18 cellular contexts compared by ENCODE assay signal in the genomic region with DNA sequence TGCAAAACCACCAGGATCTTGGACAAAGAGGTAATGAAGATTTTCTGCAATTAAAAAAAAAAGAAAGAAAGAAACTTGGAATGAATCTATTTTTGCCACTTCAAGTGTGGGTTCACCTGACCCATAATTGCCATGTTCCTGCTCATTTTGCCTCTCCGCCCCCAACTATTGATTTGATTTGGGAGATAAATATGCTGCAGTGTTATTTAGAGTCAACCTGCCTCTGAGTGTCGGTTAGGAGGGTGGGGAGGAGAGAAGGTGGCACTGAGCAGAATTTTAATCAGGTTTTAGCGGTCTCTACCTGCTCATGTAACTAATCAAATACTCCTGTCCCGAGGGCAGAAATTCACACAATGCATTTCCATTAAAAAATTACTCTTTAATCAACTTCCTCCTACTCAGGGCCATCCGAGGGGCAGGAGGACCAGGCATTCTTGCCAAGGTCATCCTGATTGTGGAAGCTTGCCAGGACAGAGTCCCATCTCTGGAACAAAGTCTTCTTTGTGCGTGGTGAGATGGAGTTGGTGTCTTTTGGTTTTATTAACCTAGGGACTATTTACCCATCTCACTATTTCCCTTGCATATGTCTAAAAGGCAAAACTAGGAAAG.
A peak's percentile ranks its signal among the peaks of the same experiment; 100 is the strongest.
DNase-seq lines count a peak whose midpoint lies in the region; ATAC-seq, FAIRE-seq and TF ChIP-seq lines count a peak whose summit lies in the region.
"Had no signal": no experiment of that assay in that cellular context is flagged by ENCODE, and none has a peak within 500 bp of the region (broad histone marks: within the 10 kb centered on the region; RNA-seq: fewer than 3 reads in every experiment).

No MANE protein-coding gene starts in this region.

- H3K4me2 ChIP-seq in HepG2 (ENCODE audit: low read depth, low read length) (peak overlapping the region; percentile 32), osteoblast (ENCODE audit: insufficient read depth, low read length) (no peak overlapping the region)
- H3K4me2 ChIP-seq: GM23338 had no signal

- H3K79me2 ChIP-seq in HepG2 (ENCODE audit: insufficient read depth, low read length): no peaks in the 10 kb centered on the region
- H3K79me2 ChIP-seq in osteoblast (ENCODE audit: insufficient read depth, low read length): no peaks in the 10 kb centered on the region

- H3K4me1 Mint-ChIP-seq in Calu3 (ENCODE audit: low read depth, unreplicated experiment) (peaks cover 17% of the 10 kb centered on the region), progenitor cell of endocrine pancreas (ENCODE audit: low read depth) (peaks cover 7% of the 10 kb centered on the region)

- no peak overlapping the region for H3K9ac ChIP-seq in HepG2 (ENCODE audit: insufficient read depth, low read depth, low read length)

- H3K4me3 Mint-ChIP-seq in Calu3 (ENCODE audit: low read depth, unreplicated experiment) (no peak overlapping the region), progenitor cell of endocrine pancreas (ENCODE audit: low read depth) (no peak overlapping the region)
- H3K4me3 Mint-ChIP-seq: GM23338 had no signal

- 5% methylated on average over 6 of the region's 6 CpGs for WGBS in HepG2 (ENCODE audit: low lambda C conversion rate)

- H3K4me1 ChIP-seq in HepG2 (ENCODE audit: insufficient read depth, low read length) (peaks cover 20% of the 10 kb centered on the region), osteoblast (ENCODE audit: insufficient read depth, low read length) (peaks cover 15% of the 10 kb centered on the region)
- H3K4me1 ChIP-seq: Peyer's patch had no signal

- intact Hi-C loops in Calu3 (cut with micrococcal nuclease; ENCODE audit: unreplicated experiment) (loop anchor here (10.0 kb wide), 1 partner anchor 106 kb away; no protein-coding TSS in a partner anchor), HepG2 (cut with micrococcal nuclease; ENCODE audit: unreplicated experiment) (no loop called here), sciatic nerve (cut with DNase I) (no loop called here)

- H3K27ac Mint-ChIP-seq in Calu3 (ENCODE audit: unreplicated experiment): no peak overlapping the region
- H3K27ac Mint-ChIP-seq in progenitor cell of endocrine pancreas: no peak overlapping the region
- H3K27ac Mint-ChIP-seq: GM23338 had no signal

- TF ChIP-seq CTCF in Calu3 (IDR thresholded peaks at IDR 0.05; ENCODE audit: unreplicated experiment) (no peak), HepG2 (CRISPR knock-in tag; IDR thresholded peaks at IDR 0.05) (no peak), progenitor cell of endocrine pancreas (IDR thresholded peaks at IDR 0.05; ENCODE audit: unreplicated experiment) (no peak), osteoblast (IDR thresholded peaks at IDR 0.05; ENCODE audit: extremely low read depth, low read depth, low read length) (no peak)

- H3K9me3 Mint-ChIP-seq in Calu3 (ENCODE audit: low read depth, unreplicated experiment) (no peaks in the 10 kb centered on the region), progenitor cell of endocrine pancreas (ENCODE audit: low read depth) (no peaks in the 10 kb centered on the region)
- H3K9me3 Mint-ChIP-seq: GM23338 had no signal

- CTCF ChIA-PET in Calu3 (lab: Charles Lee) (no interaction called here), HepG2 (lab: Yijun Ruan, JAX; ENCODE audit: low intra/inter-chr PET ratio, low total read pairs) (no interaction called here)

- peaks cover 3 to 38% of the 10 kb centered on the region in 2 experiments; a peak in 3 of 5 replicates for H3K27me3 ChIP-seq in HepG2 (ENCODE audit: control insufficient read depth in 1 of 2, insufficient read depth in 2 of 2, low read length in 2 of 2)
- no peaks in the 10 kb centered on the region for H3K27me3 ChIP-seq in osteoblast (ENCODE audit: insufficient read depth, low read length)
- H3K27me3 ChIP-seq: Peyer's patch had no signal

- H3K27ac ChIP-seq in HepG2 (ENCODE audit: extremely low read length, insufficient read depth, low read length) (no peak overlapping the region), osteoblast (ENCODE audit: low read depth, low read length) (no peak overlapping the region)
- H3K27ac ChIP-seq: C4-2B, Peyer's patch, SJSA1 had no signal

- TF ChIP-seq RAD21 in HepG2 (CRISPR knock-in tag; IDR thresholded peaks at IDR 0.05): no peak

- H3K27me3 Mint-ChIP-seq in Calu3 (ENCODE audit: unreplicated experiment) (no peaks in the 10 kb centered on the region), progenitor cell of endocrine pancreas (peaks cover 41% of the 10 kb centered on the region)

- DNase-seq in COLO829 (ENCODE audit: low spot score) (peak; percentile 45), Calu3 (peak; percentile 6), HepG2 (ENCODE audit: low spot score) (peak; percentile 67), sciatic nerve (ENCODE audit: low spot score) (no peak), progenitor cell of endocrine pancreas (ENCODE audit: low spot score, unreplicated experiment) (no peak), ecto neural progenitor cell (ENCODE audit: low spot score) (no peak), osteoblast (ENCODE audit: insufficient read length, low spot score, missing footprints) (no peak)
- DNase-seq: ACHN; GF-D8; NCI-H1105; NCI-H1694 treated with DMSO at 0.1 percent for 48 hours; NK-92 treated with Interleukin-12 subunit alpha and Interleukin-12 subunit beta, amount 100 ng/mL, for 24 hours; Peyer's patch had no signal

- ATAC-seq in HepG2: peak; percentile 68
- peak; percentile 47 for ATAC-seq in sciatic nerve
- ATAC-seq: GM23338, HCT116 had no signal

- H3K36me3 Mint-ChIP-seq in Calu3 (ENCODE audit: insufficient read depth, unreplicated experiment) (no peaks in the 10 kb centered on the region), progenitor cell of endocrine pancreas (ENCODE audit: insufficient read depth) (no peaks in the 10 kb centered on the region)

- BruUV-seq in Calu3 (replicated peaks; lab: Mats Ljungman, UMichigan): no TSS peak
- no TSS peak for BruUV-seq in HepG2 (replicated peaks; lab: Mats Ljungman, UMichigan)

- no peak for TF ChIP-seq POLR2A in HepG2 (IDR thresholded peaks at IDR 0.05; ENCODE audit: insufficient read depth in 1 of 2, low read depth in 2 of 2, low read length in 2 of 2)

- TF ChIP-seq EP300 in HepG2 (IDR thresholded peaks at IDR 0.05; ENCODE audit: low read depth in 2 of 2, low read length in 2 of 2) (no peak), HepG2 (CRISPR knock-in tag; IDR thresholded peaks at IDR 0.05; ENCODE audit: borderline replicate concordance) (no peak)

- H2AFZ ChIP-seq in HepG2 (ENCODE audit: low read length) (no peak overlapping the region), osteoblast (ENCODE audit: low read length) (no peak overlapping the region)
- H2AFZ ChIP-seq: GM23338 had no signal

- POLR2A ChIA-PET in HepG2 (lab: Yijun Ruan, JAX): no interaction called here

- no peaks in the 10 kb centered on the region for H4K20me1 ChIP-seq in HepG2 (ENCODE audit: insufficient read depth, low read length)
- H4K20me1 ChIP-seq in osteoblast (ENCODE audit: insufficient read depth, low read length): no peaks in the 10 kb centered on the region

- FAIRE-seq in HepG2 (lab: Jason Lieb, UNC): peak; percentile 37
- FAIRE-seq: GM19239 had no signal

- H3K4me3 ChIP-seq in HepG2 (replicated peaks in 1 of 3; ENCODE audit: insufficient read depth in 1 of 3, low read depth in 2 of 3, low read length in 3 of 3) (no peak overlapping the region), osteoblast (ENCODE audit: insufficient read depth, low read length) (no peak overlapping the region)
- H3K4me3 ChIP-seq: GM23338, Peyer's patch, SJSA1 had no signal

- H3K36me3 ChIP-seq in HepG2 (replicated peaks in 1 of 2; ENCODE audit: control insufficient read depth in 1 of 2, insufficient read depth in 2 of 2, low read length in 2 of 2) (no peaks in the 10 kb centered on the region), osteoblast (ENCODE audit: insufficient read depth, low read length) (no peaks in the 10 kb centered on the region)
- H3K36me3 ChIP-seq: Peyer's patch, SJSA1 had no signal

- in situ Hi-C loops in HepG2 (cut with HindIII; ENCODE audit: extremely low pct_ligation_motif_present, low pct_unique_long_range_greater_than_20kb): no loop called here

- no peaks in the 10 kb centered on the region for H3K9me3 ChIP-seq in HepG2 (ENCODE audit: low read length)
- no peaks in the 10 kb centered on the region for H3K9me3 ChIP-seq in osteoblast (ENCODE audit: low read depth, low read length)
- H3K9me3 ChIP-seq: Peyer's patch, SJSA1 had no signal

TF ChIP-seq in HepG2, 621 proteins besides CTCF, POLR2A, EP300 and RAD21 (continues in another document):
- TF ChIP-seq ZNF550 (CRISPR knock-in tag; IDR thresholded peaks at IDR 0.05; ENCODE audit: borderline replicate concordance) (no peak), IKZF4 (CRISPR knock-in tag; IDR thresholded peaks at IDR 0.05; ENCODE audit: borderline replicate concordance, low read depth, not compliant biosample characterization) (no peak), ZBTB43 (CRISPR knock-in tag; conservative IDR thresholded peaks at IDR 0.05) (no peak), IRF1 (CRISPR knock-in tag; IDR thresholded peaks at IDR 0.05; ENCODE audit: low read depth) (no peak), ZFP41 (CRISPR knock-in tag; IDR thresholded peaks at IDR 0.05; ENCODE audit: borderline replicate concordance) (no peak), HDAC2 (CRISPR knock-in tag; IDR thresholded peaks at IDR 0.05) (0 out of 2 replicates have a peak, but pooled peaks have one; percentile 31), SP2 (CRISPR knock-in tag; IDR thresholded peaks at IDR 0.05) (no peak), PHF21A (CRISPR knock-in tag; IDR thresholded peaks at IDR 0.05) (0 out of 2 replicates have a peak, but pooled peaks have one; percentile 21), ZNF777 (CRISPR knock-in tag; IDR thresholded peaks at IDR 0.05) (no peak), ONECUT2 (CRISPR knock-in tag; IDR thresholded peaks at IDR 0.05) (0 out of 2 replicates have a peak, but pooled peaks have one; percentile 52), ELF3 (CRISPR knock-in tag; IDR thresholded peaks at IDR 0.05) (peak; percentile 56; the same call in 1 of the 2 replicates)

Comparison
In these comparisons a context has a peak if more than half of its experiments do, and no peak if none do; other contexts are left out.
1. DNase-seq: peak in COLO829 (single experiment), Calu3 (single experiment) and HepG2 (single experiment); none in sciatic nerve (single experiment), progenitor cell of endocrine pancreas (single experiment), ecto neural progenitor cell (single experiment) and osteoblast (single experiment).